Comparison of ENCODE assay signal across 21 cellular contexts in the genomic region with DNA sequence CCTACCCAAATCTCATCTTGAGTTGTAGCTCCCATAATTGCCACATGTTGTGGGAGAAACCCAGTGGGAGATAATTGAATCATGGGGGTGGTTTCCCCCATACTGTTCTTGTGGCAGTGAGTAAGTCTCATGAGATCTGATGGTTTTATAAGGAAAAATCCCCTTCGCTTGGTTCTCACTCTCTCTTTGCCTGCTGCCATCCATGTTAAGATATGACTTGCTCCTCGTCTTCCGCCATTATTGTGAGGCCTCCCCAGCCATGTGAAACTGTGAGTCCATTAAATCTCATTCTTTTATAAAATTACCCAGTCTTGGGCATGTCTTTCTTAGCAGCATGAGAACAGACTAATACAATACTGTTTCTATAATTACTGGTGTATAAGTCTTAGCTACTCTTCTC. TPM values are rescaled to one million over a fixed set of nuclear protein-coding genes. Genes with fewer than 3 reads are reported as not detected.
DNase-seq lines count a peak whose midpoint lies in the region; ATAC-seq and TF ChIP-seq lines count a peak whose summit lies in the region.
"Had no signal": no experiment of that assay in that cellular context is flagged by ENCODE, and none has a peak within 500 bp of the region (broad histone marks: within the 10 kb centered on the region; RNA-seq: fewer than 3 reads in every experiment).

No MANE protein-coding gene starts in this region.

- no peaks in the 10 kb centered on the region for H3K4me1 Mint-ChIP-seq in activated naive CD4-positive, alpha-beta T cell treated with anti-CD3 and anti-CD28 coated beads, Interleukin-2, amount 10 ng/mL, durations not matched to agents 7 days and 5 days
- peaks cover 20% of the 10 kb centered on the region for H3K4me1 Mint-ChIP-seq in GM23338
- H3K4me1 Mint-ChIP-seq in activated T-cell treated with anti-CD3 and anti-CD28 coated beads, Interleukin-2, amount 50 U/mL, for 72 hours (ENCODE audit: low read depth), result peaks cover 57% of the 10 kb centered on the region
- H3K4me1 Mint-ChIP-seq in stimulated activated naive CD8-positive, alpha-beta T cell treated with anti-CD3 and anti-CD28 coated beads, Interleukin-15, Interleukin-2, amounts not matched to agents 100 ng/mL and 50 ng/mL, for 24 hours (ENCODE audit: low read depth), result peaks cover 76% of the 10 kb centered on the region

- H3K9me2 ChIP-seq in GM23338 (ENCODE audit: insufficient read depth), result no peaks in the 10 kb centered on the region; the same call in 1 of the 2 replicates

- no peak overlapping the region for H3K4me2 ChIP-seq in GM23338
- H3K4me2 ChIP-seq: BLaER1 treated with 17β-estradiol and CSF1 and Interleukin-3, amounts not matched to agents 10 nM and 100 nM; neural progenitor cell had no signal

- no peaks in the 10 kb centered on the region for H3F3A ChIP-seq in GM23338 (replicated peaks; ENCODE audit: low read depth)

- no peak overlapping the region for H3K27ac ChIP-seq in GM23338 (ENCODE audit: low read depth)
- H3K27ac ChIP-seq: BLaER1 treated with 17β-estradiol and CSF1 and Interleukin-3, amounts not matched to agents 10 nM and 100 nM; cardiac muscle cell; neural progenitor cell; pancreas; transverse colon had no signal

- H4K20me1 ChIP-seq in GM23338 (replicated peaks; ENCODE audit: insufficient read depth), result no peaks in the 10 kb centered on the region
- H4K20me1 ChIP-seq: BLaER1 treated with 17β-estradiol and CSF1 and Interleukin-3, amounts not matched to agents 10 nM and 100 nM had no signal

- peaks cover 21% of the 10 kb centered on the region; the same call in 1 of the 2 replicates for H3K4me1 ChIP-seq in GM23338 (ENCODE audit: insufficient read depth)
- H3K4me1 ChIP-seq: transverse colon had no signal

- peaks cover 2 to 5% of the 10 kb centered on the region in 2 donors for H3K36me3 Mint-ChIP-seq in activated naive CD4-positive, alpha-beta T cell treated with anti-CD3 and anti-CD28 coated beads, Interleukin-2, amount 50 U/mL, for 72 hours
- H3K36me3 Mint-ChIP-seq in activated naive CD4-positive, alpha-beta T cell treated with anti-CD3 and anti-CD28 coated beads, Interleukin-2, amount 10 ng/mL, durations not matched to agents 7 days and 5 days, result no peaks in the 10 kb centered on the region
- H3K36me3 Mint-ChIP-seq in GM23338 (ENCODE audit: low read depth), result no peaks in the 10 kb centered on the region
- H3K36me3 Mint-ChIP-seq in activated T-cell treated with anti-CD3 and anti-CD28 coated beads, Interleukin-2, amount 50 U/mL, for 72 hours (ENCODE audit: insufficient read depth in 2 of 2), result peaks cover 0 to 5% of the 10 kb centered on the region in 2 donors
- peaks cover 5% of the 10 kb centered on the region for H3K36me3 Mint-ChIP-seq in stimulated activated naive CD8-positive, alpha-beta T cell treated with anti-CD3 and anti-CD28 coated beads, Interleukin-15, Interleukin-2, amounts not matched to agents 100 ng/mL and 50 ng/mL, for 24 hours (ENCODE audit: low read depth)
- H3K36me3 Mint-ChIP-seq: neural progenitor cell had no signal

- H3K9me3 Mint-ChIP-seq in activated naive CD4-positive, alpha-beta T cell treated with anti-CD3 and anti-CD28 coated beads, Interleukin-2, amount 50 U/mL, for 72 hours, result peaks cover 3 to 10% of the 10 kb centered on the region in 2 donors
- no peaks in the 10 kb centered on the region for H3K9me3 Mint-ChIP-seq in activated naive CD4-positive, alpha-beta T cell treated with anti-CD3 and anti-CD28 coated beads, Interleukin-2, amount 10 ng/mL, durations not matched to agents 7 days and 5 days
- H3K9me3 Mint-ChIP-seq in GM23338, result no peaks in the 10 kb centered on the region
- no peaks in the 10 kb centered on the region for H3K9me3 Mint-ChIP-seq in activated T-cell treated with anti-CD3 and anti-CD28 coated beads, Interleukin-2, amount 50 U/mL, for 72 hours
- H3K9me3 Mint-ChIP-seq in stimulated activated naive CD8-positive, alpha-beta T cell treated with anti-CD3 and anti-CD28 coated beads, Interleukin-15, Interleukin-2, amounts not matched to agents 100 ng/mL and 50 ng/mL, for 24 hours, result no peaks in the 10 kb centered on the region
- H3K9me3 Mint-ChIP-seq: neural progenitor cell had no signal

- no peak overlapping the region for H3K4me3 ChIP-seq in GM23338
- H3K4me3 ChIP-seq: BLaER1 treated with 17β-estradiol and CSF1 and Interleukin-3, amounts not matched to agents 10 nM and 100 nM; cardiac muscle cell; neural progenitor cell; pancreas; transverse colon had no signal

- no peak overlapping the region for H3K4me3 Mint-ChIP-seq in activated naive CD4-positive, alpha-beta T cell treated with anti-CD3 and anti-CD28 coated beads, Interleukin-2, amount 10 ng/mL, durations not matched to agents 7 days and 5 days
- no peak overlapping the region for H3K4me3 Mint-ChIP-seq in GM23338
- H3K4me3 Mint-ChIP-seq in activated T-cell treated with anti-CD3 and anti-CD28 coated beads, Interleukin-2, amount 50 U/mL, for 72 hours, result peak overlapping the region in 1 of 2 donors; percentile 34
- peak overlapping the region; percentile 4 for H3K4me3 Mint-ChIP-seq in stimulated activated naive CD8-positive, alpha-beta T cell treated with anti-CD3 and anti-CD28 coated beads, Interleukin-15, Interleukin-2, amounts not matched to agents 100 ng/mL and 50 ng/mL, for 24 hours
- H3K4me3 Mint-ChIP-seq: neural progenitor cell had no signal

- DNase-seq in activated naive CD4-positive, alpha-beta T cell treated with anti-CD3 and anti-CD28 coated beads, Interleukin-2, amount 50 U/mL, for 72 hours (ENCODE audit: low spot score in 2 of 2), result peak in 1 of 2 donors; percentile 59
- DNase-seq in activated naive CD4-positive, alpha-beta T cell treated with anti-CD3 and anti-CD28 coated beads, Interleukin-2, amount 10 ng/mL, durations not matched to agents 7 days and 5 days, result no peak
- DNase-seq in GM23338 (ENCODE audit: low spot score) (no peak), COLO829 (ENCODE audit: low spot score) (no peak), NCI-H526 (lab: John Stamatoyannopoulos, UW) (no peak)
- peak; percentile 37 to 50 for DNase-seq in activated T-cell treated with anti-CD3 and anti-CD28 coated beads, Interleukin-2, amount 50 U/mL, for 72 hours
- DNase-seq: activated naive CD4-positive, alpha-beta T cell treated with anti-CD3 and anti-CD28 coated beads, Interleukin-2, amount 50 U/mL, for 16 hours; anterior cingulate cortex; DMS153; HCEC 1CT; NCI-H1436 treated with DMSO at 0.1 percent for 48 hours; NCI-H446; NCI-H774; pancreas; stimulated activated CD8-positive, alpha-beta memory T cell treated with anti-CD3 and anti-CD28 coated beads, Interleukin-4, amount 100 ng/mL, for 48 hours; SW 1271; transverse colon had no signal

- no peaks in the 10 kb centered on the region for H3K27me3 ChIP-seq in GM23338 (ENCODE audit: insufficient read depth)
- H3K27me3 ChIP-seq: BLaER1 treated with 17β-estradiol and CSF1 and Interleukin-3, amounts not matched to agents 10 nM and 100 nM; cardiac muscle cell; neural progenitor cell; pancreas; transverse colon had no signal

- ATAC-seq in activated naive CD4-positive, alpha-beta T cell treated with anti-CD3 and anti-CD28 coated beads, Interleukin-2, amount 50 U/mL, for 72 hours, result peak; percentile 75 to 92
- no peak for ATAC-seq in GM23338
- ATAC-seq in activated T-cell treated with anti-CD3 and anti-CD28 coated beads, Interleukin-2, amount 50 U/mL, for 72 hours (replicated peaks in 1 of 2), result peak; percentile 76
- ATAC-seq: pancreas had no signal

- CTCF ChIA-PET in activated naive CD4-positive, alpha-beta T cell treated with anti-CD3 and anti-CD28 coated beads, Interleukin-2, amount 10 ng/mL, durations not matched to agents 7 days and 5 days (lab: Charles Lee), result no interaction called here

- H2AFZ ChIP-seq in GM23338, result peak overlapping the region; percentile 83; the same call in 1 of the 2 replicates
- H2AFZ ChIP-seq: neural progenitor cell had no signal

- H3K27me3 Mint-ChIP-seq in activated naive CD4-positive, alpha-beta T cell treated with anti-CD3 and anti-CD28 coated beads, Interleukin-2, amount 10 ng/mL, durations not matched to agents 7 days and 5 days, result peaks cover 11% of the 10 kb centered on the region
- H3K27me3 Mint-ChIP-seq in GM23338 (ENCODE audit: insufficient read depth, low read depth, poor library complexity), result peaks cover 5% of the 10 kb centered on the region
- peaks cover 38% of the 10 kb centered on the region for H3K27me3 Mint-ChIP-seq in activated T-cell treated with anti-CD3 and anti-CD28 coated beads, Interleukin-2, amount 50 U/mL, for 72 hours (ENCODE audit: low read depth)
- H3K27me3 Mint-ChIP-seq in stimulated activated naive CD8-positive, alpha-beta T cell treated with anti-CD3 and anti-CD28 coated beads, Interleukin-15, Interleukin-2, amounts not matched to agents 100 ng/mL and 50 ng/mL, for 24 hours, result peaks cover 35% of the 10 kb centered on the region

- no peaks in the 10 kb centered on the region for H3K36me3 ChIP-seq in GM23338 (ENCODE audit: insufficient read depth)
- H3K36me3 ChIP-seq: BLaER1 treated with 17β-estradiol and CSF1 and Interleukin-3, amounts not matched to agents 10 nM and 100 nM; cardiac muscle cell; neural progenitor cell; pancreas; transverse colon had no signal

- H3K79me2 ChIP-seq in GM23338 (replicated peaks; ENCODE audit: insufficient read depth), result no peaks in the 10 kb centered on the region

- TF ChIP-seq CTCF in GM23338 (conservative IDR thresholded peaks at IDR 0.05; ENCODE audit: low read depth in 2 of 2), result no peak

- no peak overlapping the region for H3K27ac Mint-ChIP-seq in activated naive CD4-positive, alpha-beta T cell treated with anti-CD3 and anti-CD28 coated beads, Interleukin-2, amount 50 U/mL, for 72 hours
- no peak overlapping the region for H3K27ac Mint-ChIP-seq in activated naive CD4-positive, alpha-beta T cell treated with anti-CD3 and anti-CD28 coated beads, Interleukin-2, amount 10 ng/mL, durations not matched to agents 7 days and 5 days
- H3K27ac Mint-ChIP-seq in GM23338, result no peak overlapping the region
- H3K27ac Mint-ChIP-seq in activated T-cell treated with anti-CD3 and anti-CD28 coated beads, Interleukin-2, amount 50 U/mL, for 72 hours, result peak overlapping the region; percentile 51
- H3K27ac Mint-ChIP-seq in stimulated activated naive CD8-positive, alpha-beta T cell treated with anti-CD3 and anti-CD28 coated beads, Interleukin-15, Interleukin-2, amounts not matched to agents 100 ng/mL and 50 ng/mL, for 24 hours, result peak overlapping the region; percentile 54
- H3K27ac Mint-ChIP-seq: neural progenitor cell had no signal

TF ChIP-seq in GM23338, 12 proteins besides CTCF, POLR2A, EP300 and RAD21 (continues in another document):
- TF ChIP-seq NANOG (IDR thresholded peaks at IDR 0.05; ENCODE audit: borderline replicate concordance) (no peak), EZH2 (IDR thresholded peaks at IDR 0.05; ENCODE audit: low read depth, unreplicated experiment) (no peak)

RNA-seq across cellular contexts. Expression of gene BCAT1, which starts 6.5 kb away (rescaled TPM):
- total RNA-seq in activated naive CD4-positive, alpha-beta T cell treated with anti-CD3 and anti-CD28 coated beads, Interleukin-2, amount 50 U/mL, for 72 hours, result 10 to 100 TPM in 1 of 2 donors, 1 to 10 TPM in 1; 6.3 to 42.8 TPM
- total RNA-seq in GM23338 (2014; rRNA removed; shearing (Covaris generic)), result 176 and 181 TPM in 2 replicates
- 47.3 and 53.6 TPM in 2 replicates for polyA plus RNA-seq in GM23338 (2016; fragmentation: Nextera tagmentation; extraction: Ambion mirVana)
- total RNA-seq in activated T-cell treated with anti-CD3 and anti-CD28 coated beads, Interleukin-2, amount 50 U/mL, for 72 hours, result 10 to 100 TPM; 53.4 to 71.1 TPM

Comparison
In these comparisons a context has a peak if more than half of its experiments do, and no peak if none do; other contexts are left out.
1. DNase-seq: peak in activated T-cell treated with anti-CD3 and anti-CD28 coated beads, Interleukin-2, amount 50 U/mL, for 72 hours (2 of 2); none in activated naive CD4-positive, alpha-beta T cell treated with anti-CD3 and anti-CD28 coated beads, Interleukin-2, amount 10 ng/mL, durations not matched to agents 7 days and 5 days (single experiment), GM23338 (single experiment), COLO829 (single experiment) and NCI-H526 (0 of 2).
2. H3K27ac Mint-ChIP-seq: peak in activated T-cell treated with anti-CD3 and anti-CD28 coated beads, Interleukin-2, amount 50 U/mL, for 72 hours (single experiment) and stimulated activated naive CD8-positive, alpha-beta T cell treated with anti-CD3 and anti-CD28 coated beads, Interleukin-15, Interleukin-2, amounts not matched to agents 100 ng/mL and 50 ng/mL, for 24 hours (single experiment); none in activated naive CD4-positive, alpha-beta T cell treated with anti-CD3 and anti-CD28 coated beads, Interleukin-2, amount 50 U/mL, for 72 hours (0 of 2), activated naive CD4-positive, alpha-beta T cell treated with anti-CD3 and anti-CD28 coated beads, Interleukin-2, amount 10 ng/mL, durations not matched to agents 7 days and 5 days (single experiment) and GM23338 (single experiment).